In genomic region chr4:153341575-153342090, GRCh38 we compare ENCODE assay signal across 10 cellular contexts. TPM values are rescaled to one million over a fixed set of nuclear protein-coding genes. Genes with fewer than 3 reads are reported as not detected.
DNase-seq lines count a peak whose midpoint lies in the region; ATAC-seq, FAIRE-seq and TF ChIP-seq lines count a peak whose summit lies in the region.
"Had no signal": no experiment of that assay in that cellular context is flagged by ENCODE, and none has a peak within 500 bp of the region (broad histone marks: within the 10 kb centered on the region; RNA-seq: fewer than 3 reads in every experiment).

No MANE protein-coding gene starts in this region.

- POLR2A ChIA-PET in RWPE1 (lab: Yijun Ruan, JAX; ENCODE audit: low non-redundant PET), result no interaction called here

- H3K27me3 ChIP-seq in bronchial epithelial cell (ENCODE audit: control insufficient read depth, insufficient read depth, low read length), result no peaks in the 10 kb centered on the region

- peak; percentile 22 for ATAC-seq in GM21447 (IDR thresholded peaks at IDR 0.05; ENCODE audit: unreplicated experiment)
- no peak for ATAC-seq in GM21723 (IDR thresholded peaks at IDR 0.05; ENCODE audit: unreplicated experiment)
- no peak for ATAC-seq in GM19324 (IDR thresholded peaks at IDR 0.05; ENCODE audit: low FRiP score, unreplicated experiment)
- ATAC-seq: natural killer cell had no signal

- DNase-seq in NOMO-1 treated with DMSO at 0.1 percent for 48 hours (lab: John Stamatoyannopoulos, UW; ENCODE audit: unreplicated experiment) (peak; percentile 87), bronchial epithelial cell (ENCODE audit: low read depth) (peak; percentile 71), renal cortical epithelial cell (ENCODE audit: low read depth) (peak; percentile 71), RWPE1 (ENCODE audit: low spot score) (no peak)
- DNase-seq in NK-92 treated with Interleukin-12 subunit alpha and Interleukin-12 subunit beta, amount 100 ng/mL, for 24 hours (lab: John Stamatoyannopoulos, UW), result no peak
- DNase-seq: activated naive CD4-positive, alpha-beta T cell treated with anti-CD3 and anti-CD28 coated beads for 36 hours; natural killer cell had no signal

- no peak for FAIRE-seq in bronchial epithelial cell (lab: Jason Lieb, UNC)

- TF ChIP-seq CTCF in bronchial epithelial cell (IDR thresholded peaks at IDR 0.05; ENCODE audit: insufficient read depth, low read length, severe bottlenecking), result no peak
- no peak for TF ChIP-seq CTCF in RWPE1 (conservative IDR thresholded peaks at IDR 0.05; ENCODE audit: low read depth)

- no peak overlapping the region for H3K4me3 ChIP-seq in bronchial epithelial cell (ENCODE audit: low read depth, low read length)

- no peaks in the 10 kb centered on the region for H3K36me3 ChIP-seq in bronchial epithelial cell (ENCODE audit: control insufficient read depth, insufficient read depth, low read length)

- CTCF ChIA-PET in RWPE1 (lab: Yijun Ruan, JAX), result no interaction called here

- H3K27ac ChIP-seq in RWPE1, result no peak overlapping the region

RNA-seq across cellular contexts. Expression of gene MND1, which starts 2.9 kb away (rescaled TPM):
- total RNA-seq in bronchial epithelial cell, result 1.0 and 1.3 TPM in 2 replicates
- total RNA-seq in renal cortical epithelial cell, result 2.4 and 9.0 TPM in 2 replicates

Comparison
In these comparisons a context has a peak if more than half of its experiments do, and no peak if none do; other contexts are left out.
1. DNase-seq: peak in NOMO-1 treated with DMSO at 0.1 percent for 48 hours (single experiment), bronchial epithelial cell (single experiment) and renal cortical epithelial cell (single experiment); none in NK-92 treated with Interleukin-12 subunit alpha and Interleukin-12 subunit beta, amount 100 ng/mL, for 24 hours (single experiment) and RWPE1 (single experiment).